In the genomic region with DNA sequence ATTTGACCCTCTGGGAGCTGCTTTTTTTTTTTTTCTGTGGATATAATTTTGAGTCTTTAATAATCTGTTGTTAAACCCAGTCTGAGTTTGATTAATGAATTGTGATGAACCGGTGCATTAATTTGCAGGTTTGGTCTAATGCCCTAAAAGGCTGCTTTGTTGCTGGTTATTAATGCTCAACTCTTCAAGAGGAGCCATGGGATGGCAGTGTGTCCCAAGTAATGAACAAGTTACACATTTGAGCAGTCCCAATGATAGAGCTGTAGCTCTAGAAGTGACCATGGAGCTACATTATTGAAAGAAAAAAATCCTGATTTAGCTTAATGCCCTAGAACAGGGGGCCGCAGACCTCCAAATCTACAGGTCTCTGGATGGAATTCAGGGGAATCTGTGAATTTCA, we compare ENCODE assay signal across 1 cellular context.
TF ChIP-seq lines count a peak whose summit lies in the region.

No MANE protein-coding gene starts in this region.

TF ChIP-seq in H1, 55 proteins besides CTCF, POLR2A, EP300 and RAD21:
- no peak for TF ChIP-seq RNF2 (IDR thresholded peaks at IDR 0.05; ENCODE audit: borderline replicate concordance, low read depth, low read length, missing control alignments, poor library complexity, severe bottlenecking)
- TF ChIP-seq RBBP5 (IDR thresholded peaks at IDR 0.05; ENCODE audit: borderline replicate concordance, low read depth, low read length), result no peak
- TF ChIP-seq SP1 (IDR thresholded peaks at IDR 0.05; ENCODE audit: low read depth, low read length), result no peak
- TF ChIP-seq, protein P1, sequence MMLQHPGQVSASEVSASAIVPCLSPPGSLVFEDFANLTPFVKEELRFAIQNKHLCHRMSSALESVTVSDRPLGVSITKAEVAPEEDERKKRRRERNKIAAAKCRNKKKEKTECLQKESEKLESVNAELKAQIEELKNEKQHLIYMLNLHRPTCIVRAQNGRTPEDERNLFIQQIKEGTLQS (IDR thresholded peaks at IDR 0.05; ENCODE audit: insufficient read depth, low read depth, low read length), result no peak
TF ChIP-seq in H1: peak in this region for 0.
